8 cellular contexts compared by ENCODE assay signal in genomic region chr4:56435001-56435747, GRCh38. TPM values are rescaled to one million over a fixed set of nuclear protein-coding genes. Genes with fewer than 3 reads are reported as not detected.
DNase-seq lines count a peak whose midpoint lies in the region; ATAC-seq and TF ChIP-seq lines count a peak whose summit lies in the region.

Gene PPAT, minus strand, starts transcription at chr4:56435615. Its CDS starts 138 bp downstream, at chr4:56435477.

- H3K9me3 Mint-ChIP-seq in CD8-positive, alpha-beta memory T cell, result no peaks in the 10 kb centered on the region
- H3K9me3 Mint-ChIP-seq in memory B cell, result no peaks in the 10 kb centered on the region

- TF ChIP-seq CTCF in HL-60 (IDR thresholded peaks at IDR 0.05; ENCODE audit: insufficient read depth, low read length), result no peak

- H3K4me3 Mint-ChIP-seq in CD8-positive, alpha-beta memory T cell, result peak within 1 kb of the TSS; percentile 87 to 96 (median 90)
- peak within 1 kb of the TSS; percentile 91 for H3K4me3 Mint-ChIP-seq in memory B cell

- peaks cover 31 to 53% (median 52%) of the 10 kb centered on the region in 3 donors for H3K4me1 Mint-ChIP-seq in CD8-positive, alpha-beta memory T cell
- H3K4me1 Mint-ChIP-seq in memory B cell, result peaks cover 16% of the 10 kb centered on the region

- DNase-seq in CD8-positive, alpha-beta memory T cell, result peak; percentile 98 to 99 (median 99)
- DNase-seq in HL-60 (ENCODE audit: low read depth in 1 of 2, low spot score in 1 of 2) (peak; percentile 93 to 98), NOMO-1 (lab: John Stamatoyannopoulos, UW; ENCODE audit: unreplicated experiment in 2 of 2) (peak; percentile 98), memory B cell (ENCODE audit: low spot score in 2 of 2) (peak; percentile 98 to 99)
- DNase-seq in effector CD8-positive, alpha-beta T cell (lab: John Stamatoyannopoulos, UW), result peak; percentile 98
- DNase-seq in stimulated activated CD8-positive, alpha-beta memory T cell treated with anti-CD3 and anti-CD28 coated beads, Interleukin-15, amount 100 ng/mL, for 1 hour (ENCODE audit: low read depth), result peak; percentile 98

- H3K27me3 ChIP-seq in CD8-positive, alpha-beta memory T cell (ENCODE audit: insufficient read depth, low read length, poor library complexity, severe bottlenecking), result no peaks in the 10 kb centered on the region
- no peaks in the 10 kb centered on the region for H3K27me3 ChIP-seq in HL-60 (ENCODE audit: insufficient read depth, poor library complexity, severe bottlenecking)

- peaks cover 22% of the 10 kb centered on the region for H3K4me1 ChIP-seq in CD8-positive, alpha-beta memory T cell (ENCODE audit: insufficient read depth, low read length)

- H3K27ac Mint-ChIP-seq in CD8-positive, alpha-beta memory T cell, result peak within 1 kb of the TSS; percentile 76 to 99 (median 94)
- peak within 1 kb of the TSS; percentile 76 for H3K27ac Mint-ChIP-seq in memory B cell

- H3K36me3 Mint-ChIP-seq in CD8-positive, alpha-beta memory T cell, result peaks cover 0 to 15% (median 0%) of the 10 kb centered on the region in 3 donors
- H3K36me3 Mint-ChIP-seq in memory B cell, result no peaks in the 10 kb centered on the region

- H3K27ac ChIP-seq in CD8-positive, alpha-beta memory T cell (ENCODE audit: low read depth, low read length), result peak within 1 kb of the TSS; percentile 83
- peak within 1 kb of the TSS; percentile 96 for H3K27ac ChIP-seq in HL-60 (replicated peaks)

- peak; percentile 70 for ATAC-seq in GM19455 (IDR thresholded peaks at IDR 0.05; ENCODE audit: unreplicated experiment)
- peak; percentile 76 for ATAC-seq in memory B cell (ENCODE audit: low read depth)

- CTCF ChIA-PET in CD8-positive, alpha-beta memory T cell (lab: Charles Lee), result interaction anchor here (0.8 to 4.7 kb wide), 20 partner anchors 11 to 543 kb away, joined by 3 to 31 read pairs (median 6); partner anchors contain the start of genes AASDH, CEP135, NOA1 and POLR2B
- CTCF ChIA-PET in activated CD8-positive, alpha-beta memory T cell treated with anti-CD3 and anti-CD28 coated beads for 36 hours (lab: Charles Lee), result interaction anchor here (0.8 to 2.6 kb wide), 4 partner anchors 28 to 110 kb away, joined by 3 to 16 read pairs (median 4); partner anchors contain the start of gene AASDH

- H3K36me3 ChIP-seq in CD8-positive, alpha-beta memory T cell (ENCODE audit: insufficient read depth, low read length), result no peaks in the 10 kb centered on the region

- peak within 1 kb of the TSS; percentile 95 for H3K4me3 ChIP-seq in CD8-positive, alpha-beta memory T cell (ENCODE audit: low read length)
- peak within 1 kb of the TSS; percentile 95 for H3K4me3 ChIP-seq in HL-60 (replicated peaks; ENCODE audit: insufficient read depth, low read length)

- no peaks in the 10 kb centered on the region for H3K9me3 ChIP-seq in CD8-positive, alpha-beta memory T cell (ENCODE audit: low read length)

- peaks cover 0 to 3% of the 10 kb centered on the region in 2 donors for H3K27me3 Mint-ChIP-seq in CD8-positive, alpha-beta memory T cell
- H3K27me3 Mint-ChIP-seq in memory B cell, result no peaks in the 10 kb centered on the region

- POLR2A ChIA-PET in CD8-positive, alpha-beta memory T cell (lab: Charles Lee), result interaction anchor here (0.7 to 4.9 kb wide), 10 partner anchors 10 to 890 kb away, joined by 3 to 57 read pairs (median 9); partner anchors contain the start of genes AASDH, CEP135, NOA1 and POLR2B
- POLR2A ChIA-PET in activated CD8-positive, alpha-beta memory T cell treated with anti-CD3 and anti-CD28 coated beads for 36 hours (lab: Charles Lee), result interaction anchor here (0.6 to 4.9 kb wide), 14 partner anchors 12 to 889 kb away, joined by 3 to 51 read pairs (median 5); partner anchors contain the start of genes AASDH, CEP135, NOA1 and POLR2B

RNA-seq across cellular contexts. Expression of gene PPAT, which starts in this region (rescaled TPM):
- 10 to 100 TPM; 58.5 to 63.1 TPM for total RNA-seq in CD8-positive, alpha-beta memory T cell
- 14.0 TPM for polyA plus RNA-seq in CD8-positive, alpha-beta memory T cell
- 10 to 100 TPM; 64.7 to 69.3 TPM for total RNA-seq in activated CD8-positive, alpha-beta memory T cell treated with anti-CD3 and anti-CD28 coated beads for 36 hours

Comparison
In these comparisons a context has a peak if more than half of its experiments do, and no peak if none do; other contexts are left out.
1. Peak in every context shown above with its lines: DNase-seq, ATAC-seq, H3K4me3 ChIP-seq and H3K27ac ChIP-seq.